9 cellular contexts compared by ENCODE assay signal in the genomic region with DNA sequence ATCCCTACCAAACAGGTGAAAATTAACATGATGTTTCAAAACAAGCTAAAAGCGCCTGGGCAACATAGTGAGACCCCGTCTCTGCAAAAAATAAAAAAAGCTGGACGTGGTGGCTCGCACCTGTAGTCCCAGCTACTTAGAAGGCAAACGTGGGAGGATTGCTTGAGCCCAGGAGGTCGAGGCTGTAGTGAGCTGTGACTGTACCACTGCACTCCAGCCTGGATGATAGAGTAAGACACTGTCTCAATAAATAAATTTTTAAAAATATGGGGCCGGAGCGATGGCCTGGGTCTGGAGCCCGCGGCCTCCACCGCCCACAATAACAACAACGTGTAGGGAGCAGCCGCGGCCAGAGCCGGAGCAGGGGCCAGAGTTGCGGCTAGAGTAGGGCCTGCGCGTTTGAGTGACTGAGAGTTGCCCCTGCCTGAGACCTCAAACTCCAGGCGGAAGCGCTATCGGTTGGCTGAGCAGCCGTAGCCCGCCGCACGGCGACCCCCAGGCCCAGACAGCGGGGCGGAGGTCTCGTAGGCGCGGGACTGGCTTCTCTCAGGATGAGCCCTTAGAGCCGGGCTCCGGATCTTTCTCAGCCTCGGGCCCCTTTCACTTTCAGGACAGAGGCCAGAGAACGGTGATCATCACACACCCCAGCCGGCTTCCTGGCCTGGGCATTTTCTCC. TPM values are rescaled to one million over a fixed set of nuclear protein-coding genes. Genes with fewer than 3 reads are reported as not detected.
DNase-seq lines count a peak whose midpoint lies in the region; ATAC-seq and TF ChIP-seq lines count a peak whose summit lies in the region.
"Had no signal": no experiment of that assay in that cellular context is flagged by ENCODE, and none has a peak within 500 bp of the region (broad histone marks: within the 10 kb centered on the region; RNA-seq: fewer than 3 reads in every experiment).

No MANE protein-coding gene starts in this region.

- 50 to 59% methylated on average over 6 to 9 of the region's 36 CpGs for WGBS in gastroesophageal sphincter (ENCODE audit: low coverage in 1 of 2), 2 donors

- TF ChIP-seq EP300 in gastroesophageal sphincter (IDR thresholded peaks at IDR 0.05) = no peak

- POLR2A ChIA-PET in WTC11 (lab: Charles Lee) = no interaction called here

- peak overlapping the region; percentile 3 to 49 for H3K4me3 ChIP-seq in gastroesophageal sphincter
- H3K4me3 ChIP-seq in skeletal muscle tissue (ENCODE audit: low read length in 3 of 3) = peak overlapping the region in 2 of 3 donors; percentile 30 to 52

- CTCF ChIA-PET in WTC11 (lab: Charles Lee) = interaction anchor here (0.6 to 1.6 kb wide), 5 partner anchors 8 to 331 kb away, joined by 3 to 5 read pairs (median 4); no protein-coding TSS in a partner anchor

- no peaks in the 10 kb centered on the region for H3K27me3 Mint-ChIP-seq in WTC11 (ENCODE audit: low read depth)

- in situ Hi-C loops in GM13976 (cut with MboI; ENCODE audit: low sequenced_read_pairs, unreplicated experiment) = no loop called here

- no peak overlapping the region for H3K27ac Mint-ChIP-seq in WTC11

- H3K27me3 ChIP-seq in gastroesophageal sphincter (no peaks in the 10 kb centered on the region), skeletal muscle tissue (ENCODE audit: control insufficient read depth in 3 of 3, insufficient read depth in 3 of 3, low read length in 3 of 3) (no peaks in the 10 kb centered on the region)

- DNase-seq in GM13976 (ENCODE audit: low spot score) (peak; percentile 80), WTC11 (ENCODE audit: low spot score) (peak; percentile 33), ecto neural progenitor cell (ENCODE audit: low spot score) (no peak), NCI-H2029 treated with DMSO at 0.1 percent for 48 hours (lab: John Stamatoyannopoulos, UW) (no peak), NCI-H524 (lab: John Stamatoyannopoulos, UW) (no peak), ureter (ENCODE audit: low spot score) (no peak)

- ATAC-seq in WTC11 (peak; percentile 77), gastroesophageal sphincter (peak; percentile 34)

- H3K36me3 ChIP-seq in gastroesophageal sphincter (peaks cover 0 to under 1% of the 10 kb centered on the region in 2 donors), skeletal muscle tissue (ENCODE audit: control insufficient read depth in 3 of 3, insufficient read depth in 3 of 3, low read length in 3 of 3) (no peaks in the 10 kb centered on the region)
- H3K36me3 ChIP-seq: prostate gland had no signal

- H3K4me1 Mint-ChIP-seq in WTC11 = no peaks in the 10 kb centered on the region

- H3K36me3 Mint-ChIP-seq in WTC11 = peaks cover 4% of the 10 kb centered on the region

- TF ChIP-seq CTCF in GM13976 (IDR thresholded peaks at IDR 0.05; ENCODE audit: borderline replicate concordance, control extremely low read depth, extremely low read depth, insufficient read depth, missing control alignments) (no peak), WTC11 (IDR thresholded peaks at IDR 0.05) (no peak), gastroesophageal sphincter (IDR thresholded peaks at IDR 0.05) (no peak)

- no peak overlapping the region for H3K4me3 Mint-ChIP-seq in WTC11

- H3K9me3 ChIP-seq in gastroesophageal sphincter = peaks cover 0 to under 1% (median 0%) of the 10 kb centered on the region in 3 donors
- no peaks in the 10 kb centered on the region for H3K9me3 ChIP-seq in skeletal muscle tissue (ENCODE audit: control insufficient read depth in 3 of 3, low read length in 3 of 3)
- H3K9me3 ChIP-seq: prostate gland had no signal

- H3K4me1 ChIP-seq in gastroesophageal sphincter = peaks cover 0 to 8% (median 0%) of the 10 kb centered on the region in 3 donors
- H3K4me1 ChIP-seq in skeletal muscle tissue (ENCODE audit: control insufficient read depth in 3 of 3, insufficient read depth in 3 of 3, low read length in 3 of 3) = no peaks in the 10 kb centered on the region
- H3K4me1 ChIP-seq: prostate gland had no signal

- H3K9me3 Mint-ChIP-seq in WTC11 = peaks cover 4% of the 10 kb centered on the region

- peak overlapping the region in 2 of 4 donors; percentile 43 to 59 for H3K27ac ChIP-seq in gastroesophageal sphincter
- H3K27ac ChIP-seq in skeletal muscle tissue (ENCODE audit: low read depth, low read length) = no peak overlapping the region
- H3K27ac ChIP-seq: prostate gland had no signal

- TF ChIP-seq POLR2A in gastroesophageal sphincter (IDR thresholded peaks at IDR 0.05) = no peak

- peak overlapping the region in 2 of 3 donors; percentile 33 to 43 for H3K9ac ChIP-seq in skeletal muscle tissue (ENCODE audit: low read depth in 1 of 3, low read length in 3 of 3)

TF ChIP-seq in WTC11, 78 proteins besides CTCF, POLR2A, EP300 and RAD21:
- TF ChIP-seq ZNF423 (CRISPR knock-in tag; IDR thresholded peaks at IDR 0.05) (no peak), FOXK1 (CRISPR knock-in tag; IDR thresholded peaks at IDR 0.05) (no peak), EMX1 (CRISPR knock-in tag; IDR thresholded peaks at IDR 0.05) (no peak), SMAD4 (CRISPR knock-in tag; IDR thresholded peaks at IDR 0.05) (no peak), NFATC4 (CRISPR knock-in tag; IDR thresholded peaks at IDR 0.05) (no peak)
- TF ChIP-seq, protein P1, sequence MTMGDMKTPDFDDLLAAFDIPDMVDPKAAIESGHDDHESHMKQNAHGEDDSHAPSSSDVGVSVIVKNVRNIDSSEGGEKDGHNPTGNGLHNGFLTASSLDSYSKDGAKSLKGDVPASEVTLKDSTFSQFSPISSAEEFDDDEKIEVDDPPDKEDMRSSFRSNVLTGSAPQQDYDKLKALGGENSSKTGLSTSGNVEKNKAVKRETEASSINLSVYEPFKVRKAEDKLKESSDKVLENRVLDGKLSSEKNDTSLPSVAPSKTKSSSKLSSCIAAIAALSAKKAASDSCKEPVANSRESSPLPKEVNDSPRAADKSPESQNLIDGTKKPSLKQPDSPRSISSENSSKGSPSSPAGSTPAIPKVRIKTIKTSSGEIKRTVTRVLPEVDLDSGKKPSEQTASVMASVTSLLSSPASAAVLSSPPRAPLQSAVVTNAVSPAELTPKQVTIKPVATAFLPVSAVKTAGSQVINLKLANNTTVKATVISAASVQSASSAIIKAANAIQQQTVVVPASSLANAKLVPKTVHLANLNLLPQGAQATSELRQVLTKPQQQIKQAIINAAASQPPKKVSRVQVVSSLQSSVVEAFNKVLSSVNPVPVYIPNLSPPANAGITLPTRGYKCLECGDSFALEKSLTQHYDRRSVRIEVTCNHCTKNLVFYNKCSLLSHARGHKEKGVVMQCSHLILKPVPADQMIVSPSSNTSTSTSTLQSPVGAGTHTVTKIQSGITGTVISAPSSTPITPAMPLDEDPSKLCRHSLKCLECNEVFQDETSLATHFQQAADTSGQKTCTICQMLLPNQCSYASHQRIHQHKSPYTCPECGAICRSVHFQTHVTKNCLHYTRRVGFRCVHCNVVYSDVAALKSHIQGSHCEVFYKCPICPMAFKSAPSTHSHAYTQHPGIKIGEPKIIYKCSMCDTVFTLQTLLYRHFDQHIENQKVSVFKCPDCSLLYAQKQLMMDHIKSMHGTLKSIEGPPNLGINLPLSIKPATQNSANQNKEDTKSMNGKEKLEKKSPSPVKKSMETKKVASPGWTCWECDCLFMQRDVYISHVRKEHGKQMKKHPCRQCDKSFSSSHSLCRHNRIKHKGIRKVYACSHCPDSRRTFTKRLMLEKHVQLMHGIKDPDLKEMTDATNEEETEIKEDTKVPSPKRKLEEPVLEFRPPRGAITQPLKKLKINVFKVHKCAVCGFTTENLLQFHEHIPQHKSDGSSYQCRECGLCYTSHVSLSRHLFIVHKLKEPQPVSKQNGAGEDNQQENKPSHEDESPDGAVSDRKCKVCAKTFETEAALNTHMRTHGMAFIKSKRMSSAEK (CRISPR knock-in tag; IDR thresholded peaks at IDR 0.05; ENCODE audit: borderline replicate concordance) = no peak
- TF ChIP-seq, protein P2, sequence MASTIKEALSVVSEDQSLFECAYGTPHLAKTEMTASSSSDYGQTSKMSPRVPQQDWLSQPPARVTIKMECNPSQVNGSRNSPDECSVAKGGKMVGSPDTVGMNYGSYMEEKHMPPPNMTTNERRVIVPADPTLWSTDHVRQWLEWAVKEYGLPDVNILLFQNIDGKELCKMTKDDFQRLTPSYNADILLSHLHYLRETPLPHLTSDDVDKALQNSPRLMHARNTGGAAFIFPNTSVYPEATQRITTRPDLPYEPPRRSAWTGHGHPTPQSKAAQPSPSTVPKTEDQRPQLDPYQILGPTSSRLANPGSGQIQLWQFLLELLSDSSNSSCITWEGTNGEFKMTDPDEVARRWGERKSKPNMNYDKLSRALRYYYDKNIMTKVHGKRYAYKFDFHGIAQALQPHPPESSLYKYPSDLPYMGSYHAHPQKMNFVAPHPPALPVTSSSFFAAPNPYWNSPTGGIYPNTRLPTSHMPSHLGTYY (CRISPR knock-in tag; IDR thresholded peaks at IDR 0.05) = no peak
- TF ChIP-seq, protein P3, sequence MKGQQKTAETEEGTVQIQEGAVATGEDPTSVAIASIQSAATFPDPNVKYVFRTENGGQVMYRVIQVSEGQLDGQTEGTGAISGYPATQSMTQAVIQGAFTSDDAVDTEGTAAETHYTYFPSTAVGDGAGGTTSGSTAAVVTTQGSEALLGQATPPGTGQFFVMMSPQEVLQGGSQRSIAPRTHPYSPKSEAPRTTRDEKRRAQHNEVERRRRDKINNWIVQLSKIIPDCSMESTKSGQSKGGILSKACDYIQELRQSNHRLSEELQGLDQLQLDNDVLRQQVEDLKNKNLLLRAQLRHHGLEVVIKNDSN (CRISPR knock-in tag; IDR thresholded peaks at IDR 0.05) = no peak

RNA-seq across cellular contexts. Expression of a gene that starts 41.4 kb away (rescaled TPM):
- total RNA-seq in WTC11 (2021) (37.0 to 39.2 TPM (median 38.5 TPM) in 3 replicates), gastroesophageal sphincter (10 to 100 TPM in 3 of 4 donors, 1 to 10 TPM in 1; 7.7 to 24.6 (median 14.5) TPM), skeletal muscle tissue (11.5 TPM), ureter (25.9 TPM)

Comparison
In these comparisons a context has a peak if more than half of its experiments do, and no peak if none do; other contexts are left out.
1. DNase-seq: peak in GM13976 (single experiment) and WTC11 (single experiment); none in ecto neural progenitor cell (single experiment), NCI-H2029 treated with DMSO at 0.1 percent for 48 hours (single experiment), NCI-H524 (0 of 2) and ureter (single experiment).